In the genomic region with DNA sequence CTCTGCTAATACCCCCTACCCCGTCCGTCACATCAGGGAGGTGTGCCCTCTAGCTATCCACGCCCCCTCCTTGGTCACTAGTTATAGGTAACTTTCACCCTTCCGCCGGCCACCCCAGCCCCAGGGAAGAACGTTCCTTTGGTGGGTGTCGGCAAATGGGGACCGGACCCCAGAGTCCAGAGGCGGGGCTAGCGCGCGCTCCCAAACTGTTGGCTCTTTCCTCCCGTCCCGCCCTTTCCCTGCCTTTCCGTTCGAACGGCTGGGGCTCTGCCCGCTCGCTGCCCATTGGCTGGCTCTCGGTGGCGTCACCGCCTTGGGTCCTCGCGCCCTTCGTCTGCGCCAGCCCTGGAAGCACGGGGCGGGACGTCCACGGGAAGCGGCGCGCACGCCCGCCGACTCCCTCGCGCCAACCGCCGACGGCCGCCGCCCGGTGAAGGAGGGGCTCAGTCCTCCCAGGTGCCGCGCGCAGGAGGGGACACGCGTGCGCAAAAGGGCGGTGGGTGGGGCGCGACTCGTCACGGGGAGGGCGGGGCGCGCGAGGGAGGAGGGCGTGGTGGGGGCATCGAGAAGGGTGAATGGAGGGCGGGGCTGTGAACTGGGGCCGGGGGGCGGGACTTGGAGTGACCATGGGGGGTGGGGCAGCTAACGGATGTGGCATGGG, we compare ENCODE assay signal across 8 cellular contexts. TPM values are rescaled to one million over a fixed set of nuclear protein-coding genes. Genes with fewer than 3 reads are reported as not detected.
DNase-seq lines count a peak whose midpoint lies in the region; ATAC-seq, FAIRE-seq and TF ChIP-seq lines count a peak whose summit lies in the region.

No MANE protein-coding gene starts in this region.

- peak; percentile 46 for FAIRE-seq in keratinocyte (lab: Jason Lieb, UNC)

- DNase-seq in AG20443 (ENCODE audit: low spot score) (peak; percentile 99), NCI-H345 treated with DMSO at 0.1 percent for 48 hours (lab: John Stamatoyannopoulos, UW; ENCODE audit: unreplicated experiment) (peak; percentile 92), keratinocyte (ENCODE audit: low read depth, low spot score) (peak; percentile 78)
- peak; percentile 99 for DNase-seq in activated CD4-positive, CD25-positive, alpha-beta regulatory T cell treated with anti-CD3 and anti-CD28 coated beads, Interleukin-2, amount 50 U/mL, for 16 hours (ENCODE audit: low read depth, low spot score)
- peak; percentile 98 for DNase-seq in central memory CD4-positive, alpha-beta T cell
- DNase-seq in stimulated activated CD4-positive, alpha-beta T cell treated with anti-CD3 and anti-CD28 coated beads, Interleukin-12 subunit alpha, Interleukin-12 subunit beta, amount 100 ng/mL, for 4 hours = peak; percentile 98

- H4K20me1 ChIP-seq in keratinocyte (ENCODE audit: control insufficient read depth, extremely low read depth, insufficient read depth, low read length) = no peaks in the 10 kb centered on the region

- peak overlapping the region; percentile 84 for H2AFZ ChIP-seq in keratinocyte (ENCODE audit: control insufficient read depth, low read length)

- H3K36me3 ChIP-seq in keratinocyte (ENCODE audit: control insufficient read depth in 2 of 2, extremely low read depth in 1 of 2, insufficient read depth in 2 of 2, low read length in 2 of 2) = peaks cover 17 to 48% of the 10 kb centered on the region in 2 experiments

- H3K4me2 ChIP-seq in keratinocyte (ENCODE audit: control insufficient read depth, extremely low read depth, insufficient read depth, low read depth, low read length) = peak overlapping the region; percentile 82

- H3K27me3 ChIP-seq in keratinocyte (ENCODE audit: control insufficient read depth, extremely low read depth, insufficient read depth, low read length) = no peaks in the 10 kb centered on the region

- H3K79me2 ChIP-seq in keratinocyte (ENCODE audit: control insufficient read depth, insufficient read depth, low read length) = no peaks in the 10 kb centered on the region

- no peaks in the 10 kb centered on the region for H3K9me1 ChIP-seq in keratinocyte (ENCODE audit: control insufficient read depth, extremely low read depth, insufficient read depth, low read length)

- H3K27ac ChIP-seq in keratinocyte (ENCODE audit: control insufficient read depth, insufficient read depth, low read length) = peak overlapping the region; percentile 83

- ATAC-seq in GM19043 (IDR thresholded peaks at IDR 0.05; ENCODE audit: low read depth, unreplicated experiment) = peak; percentile 85
- ATAC-seq in HG03342 (IDR thresholded peaks at IDR 0.05; ENCODE audit: unreplicated experiment) = peak; percentile 77

- peak overlapping the region; percentile 67 to 75 (median 72) for H3K4me3 ChIP-seq in keratinocyte (ENCODE audit: control insufficient read depth in 2 of 3, extremely low read depth in 1 of 3, insufficient read depth in 2 of 3, low read depth in 1 of 3, low read length in 3 of 3)

- H3K4me1 ChIP-seq in keratinocyte (ENCODE audit: control insufficient read depth, extremely low read depth, insufficient read depth, low read length) = peaks cover 12% of the 10 kb centered on the region

- dilution Hi-C loops in keratinocyte (cut with MboI; ENCODE audit: extremely low pct_ligation_motif_present, low sequenced_read_pairs) = no loop called here

- H3K9ac ChIP-seq in keratinocyte (ENCODE audit: control insufficient read depth, extremely low read depth, insufficient read depth, low read length) = peak overlapping the region; percentile 73

- TF ChIP-seq CTCF in keratinocyte (optimal IDR thresholded peaks at IDR 0.05 in 1 of 3, IDR thresholded peaks at IDR 0.05 in 1 of 3, conservative IDR thresholded peaks at IDR 0.05 in 1 of 3; ENCODE audit: extremely low read depth in 1 of 3, insufficient read depth in 2 of 3, low read length in 3 of 3) = no peak

- no peaks in the 10 kb centered on the region for H3K9me3 ChIP-seq in keratinocyte (ENCODE audit: control insufficient read depth, low read depth, low read length)

RNA-seq across cellular contexts. Expression of a gene that starts 0.6 kb away (rescaled TPM):
- 15.2 to 17.1 TPM (median 15.8 TPM) in 3 replicates for polyA plus RNA-seq in keratinocyte
- 7.6 TPM for polyA plus RNA-seq in keratinocyte (2011; ENCODE audit: low read depth)
- polyA plus RNA-seq in keratinocyte (2011; cell fraction: cytosol; rRNA removed) = 9.1 and 12.6 TPM in 2 replicates
- 50.2 and 55.7 TPM in 2 replicates for polyA plus RNA-seq in keratinocyte (2011; cell fraction: nucleus; rRNA removed)
- 12.6 and 24.1 TPM in 2 replicates for polyA plus RNA-seq in keratinocyte (2012; ENCODE audit: low replicate concordance)
- 7.9 to 14.9 TPM (median 11.1 TPM) in 3 replicates for polyA minus RNA-seq in keratinocyte
- polyA minus RNA-seq in keratinocyte (2011; cell fraction: cytosol; rRNA and poly(A)+ RNA removed) = 9.2 TPM
- polyA minus RNA-seq in keratinocyte (2011; cell fraction: nucleus; rRNA and poly(A)+ RNA removed) = 5.5 and 10.0 TPM in 2 replicates

RNA-seq across cellular contexts. Expression of a gene that starts 7.7 kb away (rescaled TPM):
- polyA plus RNA-seq in keratinocyte = 119 to 246 TPM (median 178 TPM) in 3 replicates
- polyA plus RNA-seq in keratinocyte (2011; ENCODE audit: low read depth) = 13.0 TPM
- 222 and 276 TPM in 2 replicates for polyA plus RNA-seq in keratinocyte (2011; cell fraction: cytosol; rRNA removed)
- polyA plus RNA-seq in keratinocyte (2011; cell fraction: nucleus; rRNA removed) = 188 and 225 TPM in 2 replicates
- polyA plus RNA-seq in keratinocyte (2012; ENCODE audit: low replicate concordance) = 238 and 287 TPM in 2 replicates
- 116 to 126 TPM (median 120 TPM) in 3 replicates for polyA minus RNA-seq in keratinocyte
- 145 TPM for polyA minus RNA-seq in keratinocyte (2011; cell fraction: cytosol; rRNA and poly(A)+ RNA removed)
- polyA minus RNA-seq in keratinocyte (2011; cell fraction: nucleus; rRNA and poly(A)+ RNA removed) = 53.3 and 55.0 TPM in 2 replicates

RNA-seq across cellular contexts. Expression of a gene that starts 9.7 kb away (rescaled TPM):
- polyA plus RNA-seq in keratinocyte = 2.1 to 2.9 TPM (median 2.8 TPM) in 3 replicates
- 1.1 TPM for polyA plus RNA-seq in keratinocyte (2011; ENCODE audit: low read depth)
- polyA plus RNA-seq in keratinocyte (2011; cell fraction: cytosol; rRNA removed) = 1.2 and 1.9 TPM in 2 replicates
- polyA plus RNA-seq in keratinocyte (2011; cell fraction: nucleus; rRNA removed) = 18.2 and 25.5 TPM in 2 replicates
- polyA plus RNA-seq in keratinocyte (2012; ENCODE audit: low replicate concordance) = 3.4 and 10.9 TPM in 2 replicates
- polyA minus RNA-seq in keratinocyte = 4.1 to 5.7 TPM (median 5.4 TPM) in 3 replicates
- polyA minus RNA-seq in keratinocyte (2011; cell fraction: cytosol; rRNA and poly(A)+ RNA removed) = 0.96 TPM
- polyA minus RNA-seq in keratinocyte (2011; cell fraction: nucleus; rRNA and poly(A)+ RNA removed) = 4.3 and 10.1 TPM in 2 replicates

RNA-seq across cellular contexts. Expression of a gene that starts 18.6 kb away (rescaled TPM):
- 5.7 to 20.0 TPM (median 17.3 TPM) in 3 replicates for polyA plus RNA-seq in keratinocyte
- 0.61 TPM for polyA plus RNA-seq in keratinocyte (2011; ENCODE audit: low read depth)
- polyA plus RNA-seq in keratinocyte (2011; cell fraction: cytosol; rRNA removed) = 3.5 and 5.2 TPM in 2 replicates
- polyA plus RNA-seq in keratinocyte (2011; cell fraction: nucleus; rRNA removed) = 6.6 and 7.9 TPM in 2 replicates
- 0.31 and 16.9 TPM in 2 replicates for polyA plus RNA-seq in keratinocyte (2012; ENCODE audit: low replicate concordance)
- polyA minus RNA-seq in keratinocyte = 5.1 to 15.2 TPM (median 13.9 TPM) in 3 replicates
- polyA minus RNA-seq in keratinocyte (2011; cell fraction: cytosol; rRNA and poly(A)+ RNA removed) = 5.8 TPM
- polyA minus RNA-seq in keratinocyte (2011; cell fraction: nucleus; rRNA and poly(A)+ RNA removed) = 4.7 and 5.0 TPM in 2 replicates

RNA-seq across cellular contexts. Expression of a gene that starts 44.2 kb away (rescaled TPM):
- polyA plus RNA-seq in keratinocyte = 6.8 to 9.9 TPM (median 7.8 TPM) in 3 replicates
- 2.8 TPM for polyA plus RNA-seq in keratinocyte (2011; ENCODE audit: low read depth)
- polyA plus RNA-seq in keratinocyte (2011; cell fraction: cytosol; rRNA removed) = 5.9 and 7.1 TPM in 2 replicates
- polyA plus RNA-seq in keratinocyte (2011; cell fraction: nucleus; rRNA removed) = 12.3 and 13.0 TPM in 2 replicates
- 6.9 and 10.7 TPM in 2 replicates for polyA plus RNA-seq in keratinocyte (2012; ENCODE audit: low replicate concordance)
- 8.9 to 15.2 TPM (median 10.3 TPM) in 3 replicates for polyA minus RNA-seq in keratinocyte
- polyA minus RNA-seq in keratinocyte (2011; cell fraction: cytosol; rRNA and poly(A)+ RNA removed) = 5.6 TPM
- polyA minus RNA-seq in keratinocyte (2011; cell fraction: nucleus; rRNA and poly(A)+ RNA removed) = 8.2 and 12.2 TPM in 2 replicates

Comparison
In these comparisons a context has a peak if more than half of its experiments do, and no peak if none do; other contexts are left out.
1. Peak in every context shown above with its lines: DNase-seq, ATAC-seq, H3K4me3 ChIP-seq and H3K27ac ChIP-seq.